ENCODE assay signal across 26 cellular contexts in the genomic region with DNA sequence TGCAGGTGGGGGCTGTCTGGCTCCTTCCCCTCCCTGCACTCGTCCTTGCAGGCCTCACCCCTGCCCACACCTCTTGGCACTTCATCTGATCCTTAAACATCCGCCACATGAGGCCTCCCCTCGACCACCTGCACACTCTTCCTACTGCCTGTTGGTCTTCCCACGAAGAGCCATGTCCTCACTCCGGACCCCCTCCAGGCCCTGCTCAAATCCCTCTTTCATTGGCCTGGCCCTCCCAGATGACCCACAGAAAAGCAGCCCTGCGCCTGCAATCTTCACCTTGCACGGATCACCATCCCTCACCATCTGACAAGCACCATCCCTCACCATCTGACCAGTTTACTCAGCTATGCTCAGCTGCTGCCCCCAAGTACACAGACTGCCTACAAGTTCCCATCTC.
"Had no signal": no experiment of that assay in that cellular context is flagged by ENCODE, and none has a peak within 500 bp of the region (broad histone marks: within the 10 kb centered on the region; RNA-seq: fewer than 3 reads in every experiment).

No MANE protein-coding gene starts in this region.

- H3K27ac Mint-ChIP-seq: activated CD4-positive, alpha-beta memory T cell treated with anti-CD3 and anti-CD28 coated beads for 36 hours; activated CD4-positive, alpha-beta T cell treated with anti-CD3 and anti-CD28 coated beads for 36 hours; activated CD4-positive, alpha-beta T cell treated with anti-CD3 and anti-CD28 coated beads, Interleukin-2, amount 10 ng/mL, durations not matched to agents 24 days and 14 days; activated CD8-positive, alpha-beta T cell treated with anti-CD3 and anti-CD28 coated beads, Interleukin-2, amount 10 ng/mL, durations not matched to agents 7 days and 5 days; activated naive CD8-positive, alpha-beta T cell; activated T-cell treated with anti-CD3 and anti-CD28 coated beads, Interleukin-2, amount 50 U/mL, for 24 hours; activated T-helper 17 cell treated with anti-CD3 and anti-CD28 coated beads, Interleukin-2, amount 50 U/mL, for 72 hours; dendritic cell treated with granulocyte-macrophage colony-stimulating factor and Interleukin-4, amounts not matched to agents 40 ng/mL and 50 ng/mL, for 4 days; endodermal cell had no signal

- H3K27me3 ChIP-seq: brain microvascular endothelial cell had no signal

- DNase-seq: activated CD4-positive, alpha-beta memory T cell treated with anti-CD3 and anti-CD28 coated beads for 36 hours; activated CD4-positive, alpha-beta T cell treated with anti-CD3 and anti-CD28 coated beads for 36 hours; activated CD4-positive, alpha-beta T cell treated with anti-CD3 and anti-CD28 coated beads, Interleukin-2, amount 10 ng/mL, durations not matched to agents 24 days and 14 days; activated CD4-positive, CD25-positive, alpha-beta regulatory T cell; activated CD4-positive, CD25-positive, alpha-beta regulatory T cell treated with anti-CD3 and anti-CD28 coated beads, Interleukin-2, amount 50 U/mL, for 72 hours; activated CD8-positive, alpha-beta T cell treated with anti-CD3 and anti-CD28 coated beads, Interleukin-2, amount 10 ng/mL, durations not matched to agents 7 days and 5 days; activated effector memory CD4-positive, alpha-beta T cell treated with Interleukin-2 at 50 U/mL for 16 hours; activated gamma-delta T cell treated with Interleukin-2 at 50 U/mL for 16 hours; activated naive CD4-positive, alpha-beta T cell treated with anti-CD3 and anti-CD28 coated beads, Interleukin-2, amount 50 U/mL, for 16 hours; activated naive CD4-positive, alpha-beta T cell treated with Interleukin-2 at 50 U/mL for 16 hours; activated T-cell treated with anti-CD3 and anti-CD28 coated beads for 4 hours; activated T-cell treated with anti-CD3 and anti-CD28 coated beads, Interleukin-2, amount 50 U/mL, for 24 hours; amniotic stem cell; anterior cingulate cortex; brain microvascular endothelial cell; dorsolateral prefrontal cortex; effector memory CD4-positive, alpha-beta T cell; endodermal cell; foreskin fibroblast; T-helper 2 cell had no signal

- H3K4me1 Mint-ChIP-seq: central memory CD8-positive, alpha-beta T cell; endodermal cell had no signal

- H3K4me3 Mint-ChIP-seq: activated CD4-positive, alpha-beta memory T cell treated with anti-CD3 and anti-CD28 coated beads for 36 hours; activated CD4-positive, alpha-beta T cell treated with anti-CD3 and anti-CD28 coated beads for 36 hours; activated CD4-positive, alpha-beta T cell treated with anti-CD3 and anti-CD28 coated beads, Interleukin-2, amount 10 ng/mL, durations not matched to agents 24 days and 14 days; activated CD8-positive, alpha-beta T cell treated with anti-CD3 and anti-CD28 coated beads, Interleukin-2, amount 10 ng/mL, durations not matched to agents 7 days and 5 days; activated naive CD8-positive, alpha-beta T cell; activated T-cell treated with anti-CD3 and anti-CD28 coated beads, Interleukin-2, amount 50 U/mL, for 24 hours; activated T-helper 17 cell treated with anti-CD3 and anti-CD28 coated beads, Interleukin-2, amount 50 U/mL, for 72 hours; central memory CD8-positive, alpha-beta T cell; dendritic cell treated with granulocyte-macrophage colony-stimulating factor and Interleukin-4, amounts not matched to agents 40 ng/mL and 50 ng/mL, for 4 days; endodermal cell had no signal

- H3K9me3 Mint-ChIP-seq: central memory CD8-positive, alpha-beta T cell had no signal

- H3K4me3 ChIP-seq: coronary artery, dorsolateral prefrontal cortex had no signal

- H3K27me3 Mint-ChIP-seq: activated CD4-positive, alpha-beta memory T cell treated with anti-CD3 and anti-CD28 coated beads for 36 hours; activated CD4-positive, alpha-beta T cell treated with anti-CD3 and anti-CD28 coated beads for 36 hours; activated CD4-positive, alpha-beta T cell treated with anti-CD3 and anti-CD28 coated beads, Interleukin-2, amount 10 ng/mL, durations not matched to agents 24 days and 14 days; activated naive CD8-positive, alpha-beta T cell; activated T-cell treated with anti-CD3 and anti-CD28 coated beads, Interleukin-2, amount 50 U/mL, for 24 hours; activated T-helper 17 cell treated with anti-CD3 and anti-CD28 coated beads, Interleukin-2, amount 50 U/mL, for 72 hours; central memory CD8-positive, alpha-beta T cell had no signal

- H3K27ac ChIP-seq: brain microvascular endothelial cell, coronary artery, dorsolateral prefrontal cortex had no signal

- H3K36me3 ChIP-seq: brain microvascular endothelial cell had no signal

- ATAC-seq: activated CD4-positive, alpha-beta T cell treated with anti-CD3 and anti-CD28 coated beads for 36 hours; activated CD8-positive, alpha-beta T cell treated with anti-CD3 and anti-CD28 coated beads, Interleukin-2, amount 10 ng/mL, durations not matched to agents 7 days and 5 days; activated T-helper 17 cell treated with anti-CD3 and anti-CD28 coated beads, Interleukin-2, amount 50 U/mL, for 72 hours; esophagus mucosa had no signal
